7 cellular contexts compared by ENCODE assay signal in the genomic region with DNA sequence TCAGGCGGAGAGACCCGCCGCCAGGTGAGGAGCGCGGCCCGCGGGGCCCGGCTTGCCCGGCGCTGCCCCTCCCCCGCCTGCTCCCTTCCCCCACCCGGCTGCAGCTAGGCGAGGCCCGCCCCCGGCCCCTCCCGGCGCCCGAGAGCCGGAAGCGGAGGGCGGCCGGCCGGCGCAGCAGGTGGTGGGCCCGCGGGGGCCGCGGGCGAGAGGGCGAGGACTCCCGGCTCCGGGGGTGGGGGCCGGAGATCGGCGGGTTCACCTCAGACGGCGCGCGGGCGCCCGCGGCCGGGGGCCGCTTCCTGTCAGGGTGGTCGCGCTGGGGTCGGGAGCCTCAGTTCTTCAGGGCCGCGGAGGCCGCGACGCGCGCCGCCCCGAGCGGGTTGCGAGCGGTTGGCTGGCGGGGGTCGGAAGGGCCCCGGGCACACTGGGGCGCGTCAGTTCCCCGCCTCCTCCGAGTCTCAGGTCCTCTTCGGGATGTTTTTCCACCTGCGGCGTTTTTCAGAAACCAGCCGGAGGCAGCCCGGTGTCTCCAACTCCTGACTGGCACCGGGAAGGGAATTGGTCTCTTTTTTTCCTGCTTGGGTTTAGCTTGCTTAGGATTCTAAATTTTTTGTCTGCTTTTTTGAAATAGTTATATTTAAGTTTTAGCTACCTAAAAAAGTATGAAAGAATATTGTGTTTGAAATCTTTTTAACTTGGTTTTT. TPM values are rescaled to one million over a fixed set of nuclear protein-coding genes. Genes with fewer than 3 reads are reported as not detected.
DNase-seq lines count a peak whose midpoint lies in the region; ATAC-seq and TF ChIP-seq lines count a peak whose summit lies in the region.

No MANE protein-coding gene starts in this region.

- TF ChIP-seq CTCF in GM10266 (IDR thresholded peaks at IDR 0.05; ENCODE audit: control insufficient read depth, insufficient read depth, low read depth, missing control alignments), result no peak
- TF ChIP-seq CTCF in chondrocyte (IDR thresholded peaks at IDR 0.05), result no peak

- H3K36me3 Mint-ChIP-seq in IgD-negative memory B cell (no peaks in the 10 kb centered on the region), chondrocyte (ENCODE audit: low read depth) (no peaks in the 10 kb centered on the region)

- H3K4me3 Mint-ChIP-seq in IgD-negative memory B cell (peak overlapping the region; percentile 91 to 100 (median 94)), chondrocyte (ENCODE audit: unreplicated experiment) (peak overlapping the region; percentile 79)

- ATAC-seq in GM21529 (IDR thresholded peaks at IDR 0.05; ENCODE audit: unreplicated experiment) (peak; percentile 42), left lobe of liver (peak; percentile 75)

- H3K27me3 Mint-ChIP-seq in IgD-negative memory B cell (no peaks in the 10 kb centered on the region), chondrocyte (ENCODE audit: low read depth) (peaks cover 7% of the 10 kb centered on the region)

- H3K27ac Mint-ChIP-seq in IgD-negative memory B cell, result peak overlapping the region; percentile 94 to 100 (median 97)
- H3K27ac Mint-ChIP-seq in chondrocyte (ENCODE audit: unreplicated experiment), result peak overlapping the region; percentile 89

- H3K9me3 Mint-ChIP-seq in IgD-negative memory B cell (no peaks in the 10 kb centered on the region), chondrocyte (ENCODE audit: low read depth) (no peaks in the 10 kb centered on the region)

- H3K4me1 Mint-ChIP-seq in IgD-negative memory B cell, result peaks cover 28 to 51% (median 35%) of the 10 kb centered on the region in 3 donors
- peaks cover 27% of the 10 kb centered on the region for H3K4me1 Mint-ChIP-seq in chondrocyte (ENCODE audit: low read depth)

- DNase-seq in GM10266 (ENCODE audit: extremely low spot score) (peak; percentile 87), SW 1271 (lab: John Stamatoyannopoulos, UW) (peak; percentile 29 to 41), chondrocyte (ENCODE audit: low spot score) (no peak), left lobe of liver (ENCODE audit: low spot score) (no peak)
- peak; percentile 53 for DNase-seq in stimulated activated CD4-positive, alpha-beta T cell treated with anti-CD3 and anti-CD28 coated beads, Interleukin-4, amount 100 ng/mL, for 24 hours

RNA-seq across cellular contexts. Expression of gene ZFAND6, which starts 0.5 kb away (rescaled TPM):
- polyA plus RNA-seq in IgD-negative memory B cell, result 216 TPM
- total RNA-seq in chondrocyte, result 46.8 to 55.7 TPM (median 49.3 TPM) in 3 replicates
- total RNA-seq in left lobe of liver, result 36.4 TPM

Comparison
In these comparisons a context has a peak if more than half of its experiments do, and no peak if none do; other contexts are left out.
1. DNase-seq: peak in GM10266 (single experiment), SW 1271 (2 of 2) and stimulated activated CD4-positive, alpha-beta T cell treated with anti-CD3 and anti-CD28 coated beads, Interleukin-4, amount 100 ng/mL, for 24 hours (single experiment); none in chondrocyte (single experiment) and left lobe of liver (single experiment).